Comparison of ENCODE assay signal across 9 cellular contexts in the genomic region with DNA sequence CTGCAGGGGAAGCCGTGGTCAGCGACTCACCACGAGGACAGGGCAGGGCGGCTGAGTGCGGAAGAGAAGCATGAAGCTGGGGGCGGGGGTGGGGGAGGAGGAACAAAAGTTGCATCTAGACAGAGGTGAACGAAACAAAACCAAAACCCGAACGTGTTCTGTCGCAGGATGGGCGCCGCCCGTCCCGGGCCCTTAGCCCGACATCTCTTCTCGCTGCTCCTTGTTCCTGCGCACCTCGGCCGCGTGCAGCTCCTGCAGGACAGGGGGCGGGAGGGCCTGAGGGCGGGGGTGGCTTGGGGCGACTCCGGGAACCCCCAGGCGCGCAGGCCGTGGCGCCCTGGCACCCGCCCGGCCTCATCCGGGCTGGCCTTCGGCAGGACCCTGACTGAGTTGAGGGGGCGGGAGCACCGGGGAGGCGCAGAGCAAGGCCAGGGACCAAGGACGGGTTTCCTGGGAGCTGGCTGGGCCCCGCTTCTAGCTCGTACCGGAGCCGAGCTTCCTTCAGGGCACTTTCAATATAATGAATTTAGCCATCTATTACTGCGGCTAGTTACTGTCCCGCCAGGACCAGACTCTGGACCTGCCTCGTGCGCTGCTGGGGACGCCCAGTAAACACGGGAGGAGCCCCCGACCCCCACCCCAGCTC. TPM values are rescaled to one million over a fixed set of nuclear protein-coding genes. Genes with fewer than 3 reads are reported as not detected.
DNase-seq lines count a peak whose midpoint lies in the region; ATAC-seq, FAIRE-seq and TF ChIP-seq lines count a peak whose summit lies in the region.
"Had no signal": no experiment of that assay in that cellular context is flagged by ENCODE, and none has a peak within 500 bp of the region (broad histone marks: within the 10 kb centered on the region; RNA-seq: fewer than 3 reads in every experiment).

No MANE protein-coding gene starts in this region.

- WGBS in pancreas, 2 donors: 0 to 8% methylated on average over 23 to 42 of the region's 47 CpGs

- no peaks in the 10 kb centered on the region for H3K9me3 ChIP-seq in CD8-positive, alpha-beta memory T cell (ENCODE audit: low read length)
- no peaks in the 10 kb centered on the region for H3K9me3 ChIP-seq in pancreas

- peak overlapping the region; percentile 79 for H3K27ac ChIP-seq in CD8-positive, alpha-beta memory T cell (ENCODE audit: low read depth, low read length)
- H3K27ac ChIP-seq in VCaP (peak overlapping the region; percentile 50), epithelial cell of prostate (peak overlapping the region; percentile 36), pancreas (peak overlapping the region in 3 of 4 donors; percentile 56 to 80 (median 76))

- POLR2A ChIA-PET in CD8-positive, alpha-beta memory T cell (lab: Charles Lee): interaction anchor here (0.6 to 5.7 kb wide), 16 partner anchors 9 to 437 kb away, joined by 3 to 110 read pairs (median 4); a partner anchor contains a TSS

- TF ChIP-seq CTCF in VCaP (conservative IDR thresholded peaks at IDR 0.05) (no peak), pancreas (IDR thresholded peaks at IDR 0.05) (no peak)

- CTCF ChIA-PET in CD8-positive, alpha-beta memory T cell (lab: Charles Lee): interaction anchor here (0.7 to 2.6 kb wide), 25 partner anchors 10 to 339 kb away, joined by 3 to 22 read pairs (median 8); a partner anchor contains a TSS

- H3K4me3 Mint-ChIP-seq in CD8-positive, alpha-beta memory T cell: peak overlapping the region; percentile 73 to 95 (median 83)

- no peak for FAIRE-seq in pancreas (lab: Jason Lieb, UNC)
- FAIRE-seq: endometrium had no signal

- H3K4me1 Mint-ChIP-seq in CD8-positive, alpha-beta memory T cell: peaks cover 27 to 42% (median 31%) of the 10 kb centered on the region in 3 donors

- peak; percentile 48 to 79 (median 64) for DNase-seq in CD8-positive, alpha-beta memory T cell
- no peak for DNase-seq in epithelial cell of prostate (ENCODE audit: low read depth, low spot score)
- peak in 1 of 6 donors; percentile 72 for DNase-seq in pancreas
- DNase-seq in NCI-H2196 treated with DMSO at 0.1 percent for 48 hours (lab: John Stamatoyannopoulos, UW; ENCODE audit: unreplicated experiment): no peak
- DNase-seq in AML-193 (lab: John Stamatoyannopoulos, UW): no peak
- DNase-seq in NCI-H748 treated with DMSO at 0.1 percent for 48 hours (lab: John Stamatoyannopoulos, UW): no peak

- peak; percentile 18 for ATAC-seq in HG02870 (IDR thresholded peaks at IDR 0.05; ENCODE audit: unreplicated experiment)
- peak; percentile 39 to 49 (median 41) for ATAC-seq in pancreas

- peak overlapping the region; percentile 82 for H3K4me3 ChIP-seq in CD8-positive, alpha-beta memory T cell (ENCODE audit: low read length)
- peak overlapping the region; percentile 5 to 68 (median 44) for H3K4me3 ChIP-seq in pancreas

- no peaks in the 10 kb centered on the region for H3K27me3 Mint-ChIP-seq in CD8-positive, alpha-beta memory T cell

- intact Hi-C loops in pancreas (cut with DNase I): no loop called here

- peaks cover 30% of the 10 kb centered on the region for H3K4me1 ChIP-seq in CD8-positive, alpha-beta memory T cell (ENCODE audit: insufficient read depth, low read length)
- H3K4me1 ChIP-seq in pancreas: no peaks in the 10 kb centered on the region

- H3K27ac Mint-ChIP-seq in CD8-positive, alpha-beta memory T cell: peak overlapping the region in 4 of 8 donors; percentile 73 to 96 (median 84)

- no peaks in the 10 kb centered on the region for H3K36me3 ChIP-seq in CD8-positive, alpha-beta memory T cell (ENCODE audit: insufficient read depth, low read length)
- H3K36me3 ChIP-seq in pancreas: no peaks in the 10 kb centered on the region

- H3K36me3 Mint-ChIP-seq in CD8-positive, alpha-beta memory T cell: peaks cover 0 to 23% (median 6%) of the 10 kb centered on the region in 3 donors

- no peaks in the 10 kb centered on the region for H3K27me3 ChIP-seq in CD8-positive, alpha-beta memory T cell (ENCODE audit: insufficient read depth, low read length, poor library complexity, severe bottlenecking)
- H3K27me3 ChIP-seq in pancreas: no peaks in the 10 kb centered on the region

- H3K9me3 Mint-ChIP-seq in CD8-positive, alpha-beta memory T cell: no peaks in the 10 kb centered on the region

RNA-seq across cellular contexts. Expression of a gene that starts 12.0 kb away (rescaled TPM):
- total RNA-seq in CD8-positive, alpha-beta memory T cell: 10 to 100 TPM; 21.0 to 21.6 TPM
- polyA plus RNA-seq in CD8-positive, alpha-beta memory T cell: 24.7 TPM
- 10 to 100 TPM in 2 of 6 donors, 1 to 10 TPM in 4; 4.4 to 13.1 (median 7.9) TPM for total RNA-seq in pancreas
- 10 to 100 TPM; 17.4 to 37.8 TPM for polyA plus RNA-seq in pancreas

RNA-seq across cellular contexts. Expression of a gene that starts 14.4 kb away (rescaled TPM):
- total RNA-seq in CD8-positive, alpha-beta memory T cell: 10 to 100 TPM; 14.3 to 15.5 TPM
- 14.8 TPM for polyA plus RNA-seq in CD8-positive, alpha-beta memory T cell
- 1 to 10 TPM; 4.1 to 8.2 (median 5.2) TPM for total RNA-seq in pancreas
- 10 to 100 TPM in 1 of 2 donors, 1 to 10 TPM in 1; 8.8 to 10.4 TPM for polyA plus RNA-seq in pancreas

RNA-seq across cellular contexts. Expression of a gene that starts 16.8 kb away (rescaled TPM):
- 10 to 100 TPM; 52.3 to 54.5 TPM for total RNA-seq in CD8-positive, alpha-beta memory T cell
- polyA plus RNA-seq in CD8-positive, alpha-beta memory T cell: 5.7 TPM
- 10 to 100 TPM; 10.5 to 19.2 (median 13.9) TPM for total RNA-seq in pancreas
- polyA plus RNA-seq in pancreas: 10 to 100 TPM; 28.4 to 36.6 TPM

RNA-seq across cellular contexts. Expression of a gene that starts 55.2 kb away (rescaled TPM):
- not detected for total RNA-seq in CD8-positive, alpha-beta memory T cell
- polyA plus RNA-seq in CD8-positive, alpha-beta memory T cell: 0.22 TPM
- 1 to 10 TPM in 4 of 6 donors, under 1 TPM in 2; 0.31 to 2.7 (median 1.7) TPM for total RNA-seq in pancreas
- 10 to 100 TPM; 14.0 to 31.0 TPM for polyA plus RNA-seq in pancreas

Comparison
In these comparisons a context has a peak if more than half of its experiments do, and no peak if none do; other contexts are left out.
1. DNase-seq: peak in CD8-positive, alpha-beta memory T cell (5 of 5); none in epithelial cell of prostate (single experiment), NCI-H2196 treated with DMSO at 0.1 percent for 48 hours (single experiment), AML-193 (0 of 2) and NCI-H748 treated with DMSO at 0.1 percent for 48 hours (single experiment).
2. Peak in every context shown above with its lines, with median percentiles within 50 percentile points of each other: H3K27ac ChIP-seq.